1 cellular context compared by ENCODE assay signal in the genomic region with DNA sequence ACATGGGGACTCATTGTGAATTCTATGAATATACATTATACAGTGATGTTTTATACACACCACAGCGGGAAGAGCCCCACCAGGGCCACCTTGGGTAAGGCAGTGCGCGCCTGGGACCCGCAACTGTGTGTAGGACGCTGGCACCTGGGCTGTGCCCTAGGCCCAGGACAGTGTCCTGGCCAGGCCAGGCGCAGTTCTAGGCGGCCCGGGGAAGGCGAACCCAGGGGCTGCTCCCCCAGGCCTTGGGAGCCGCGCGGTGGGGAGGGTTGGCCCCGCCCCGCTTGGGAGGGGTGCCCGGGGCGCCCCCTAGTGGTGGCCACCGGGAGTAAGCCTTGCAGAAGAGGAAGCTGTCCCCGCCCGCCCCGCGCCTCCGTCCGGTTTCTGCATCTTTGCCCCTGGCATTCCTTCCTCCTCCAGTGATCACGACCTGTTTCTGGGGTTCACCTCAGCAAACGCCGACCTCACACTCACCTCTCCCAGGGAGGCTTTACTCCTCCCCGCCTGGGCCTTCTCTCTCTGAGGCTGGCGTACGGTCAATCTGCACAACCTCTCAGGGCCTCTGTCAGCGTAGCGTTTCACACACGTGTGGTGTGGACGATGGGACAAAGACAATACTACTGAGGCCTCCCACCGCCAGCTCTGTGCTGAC.
TF ChIP-seq lines count a peak whose summit lies in the region.

No MANE protein-coding gene starts in this region.

TF ChIP-seq in A549, 52 proteins besides CTCF, POLR2A, EP300 and RAD21:
- TF ChIP-seq MAFK (IDR thresholded peaks at IDR 0.05; ENCODE audit: partially characterized antibody) (no peak), CHD2 (IDR thresholded peaks at IDR 0.05; ENCODE audit: low read length, partially characterized antibody) (no peak), MYC (IDR thresholded peaks at IDR 0.05; ENCODE audit: borderline replicate concordance, low read length) (no peak), CBX2 (IDR thresholded peaks at IDR 0.05; ENCODE audit: borderline replicate concordance, low read depth) (no peak), ZC3H11A (IDR thresholded peaks at IDR 0.05) (no peak), ESRRA (IDR thresholded peaks at IDR 0.05; ENCODE audit: borderline replicate concordance, low read length) (no peak), MAZ (IDR thresholded peaks at IDR 0.05; ENCODE audit: borderline replicate concordance, low read depth, low read length) (peak; percentile 88; the same call in 1 of the 2 replicates), JUNB (IDR thresholded peaks at IDR 0.05) (no peak), NPAS2 (CRISPR knock-in tag; IDR thresholded peaks at IDR 0.05; ENCODE audit: borderline replicate concordance) (no peak), NFE2L2 (conservative IDR thresholded peaks at IDR 0.05; ENCODE audit: low read length) (no peak), SMC3 (IDR thresholded peaks at IDR 0.05) (peak; percentile 72), KDM1A (IDR thresholded peaks at IDR 0.05; ENCODE audit: low read depth) (no peak), ZSCAN20 (CRISPR knock-in tag; IDR thresholded peaks at IDR 0.05) (no peak), EHMT2 (IDR thresholded peaks at IDR 0.05; ENCODE audit: low read depth) (no peak), ELK1 (IDR thresholded peaks at IDR 0.05; ENCODE audit: low read depth, low read length) (no peak), SREBF2 (IDR thresholded peaks at IDR 0.05) (no peak), HDAC2 (IDR thresholded peaks at IDR 0.05) (no peak), RCOR1 (IDR thresholded peaks at IDR 0.05; ENCODE audit: low read depth, low read length) (no peak), TFCP2L1 (CRISPR knock-in tag; IDR thresholded peaks at IDR 0.05) (no peak), RARB (CRISPR knock-in tag; IDR thresholded peaks at IDR 0.05) (no peak), HOXB13 (CRISPR knock-in tag; IDR thresholded peaks at IDR 0.05; ENCODE audit: low read depth) (0 out of 2 replicates have a peak, but pooled peaks have one; percentile 60), TP53 (CRISPR knock-in tag; IDR thresholded peaks at IDR 0.05) (no peak), RFX5 (IDR thresholded peaks at IDR 0.05) (no peak), RNF2 (IDR thresholded peaks at IDR 0.05; ENCODE audit: borderline replicate concordance, low read depth) (no peak; the same call in 1 of the 2 replicates), E2F6 (IDR thresholded peaks at IDR 0.05; ENCODE audit: borderline replicate concordance, low read depth) (peak; percentile 50; the same call in 1 of the 2 replicates), JUN (IDR thresholded peaks at IDR 0.05) (peak in 1 of 2 experiments; percentile 59; a peak in 2 of 5 replicates), PHF8 (IDR thresholded peaks at IDR 0.05; ENCODE audit: borderline replicate concordance, low read depth) (no peak; the same call in 1 of the 2 replicates), CEBPB (IDR thresholded peaks at IDR 0.05) (no peak), USF2 (IDR thresholded peaks at IDR 0.05) (no peak), HOXA7 (CRISPR knock-in tag; IDR thresholded peaks at IDR 0.05) (peak; percentile 62; the same call in 1 of the 2 replicates), BHLHE40 (IDR thresholded peaks at IDR 0.05; ENCODE audit: low read depth, low read length) (no peak), POLR2AphosphoS2 (conservative IDR thresholded peaks at IDR 0.05; ENCODE audit: low read length) (no peak), REST (IDR thresholded peaks at IDR 0.05) (no peak), CBX8 (IDR thresholded peaks at IDR 0.05) (no peak), HEYL (CRISPR knock-in tag; IDR thresholded peaks at IDR 0.05) (no peak), FOXS1 (CRISPR knock-in tag; IDR thresholded peaks at IDR 0.05) (no peak), GATA3 (IDR thresholded peaks at IDR 0.05; ENCODE audit: borderline replicate concordance) (no peak), HOXB5 (CRISPR knock-in tag; IDR thresholded peaks at IDR 0.05) (0 out of 2 replicates have a peak, but pooled peaks have one; percentile 10), ZFP36 (IDR thresholded peaks at IDR 0.05; ENCODE audit: borderline replicate concordance, partially characterized antibody) (no peak), KDM5A (IDR thresholded peaks at IDR 0.05) (no peak), EHF (CRISPR knock-in tag; IDR thresholded peaks at IDR 0.05) (0 out of 2 replicates have a peak, but pooled peaks have one; percentile 8), NR3C1 (IDR thresholded peaks at IDR 0.05) (no peak), BCL3 (IDR thresholded peaks at IDR 0.05) (0 out of 3 replicates have a peak, but pooled peaks have one; percentile 22), FOSL2 (IDR thresholded peaks at IDR 0.05) (no peak), FOSL2 (CRISPR knock-in tag; IDR thresholded peaks at IDR 0.05) (no peak; the same call in 1 of the 2 replicates), CHD4 (IDR thresholded peaks at IDR 0.05; ENCODE audit: borderline replicate concordance) (no peak), ZNF302 (CRISPR knock-in tag; IDR thresholded peaks at IDR 0.05) (0 out of 2 replicates have a peak, but pooled peaks have one; percentile 37), FOSB (CRISPR knock-in tag; IDR thresholded peaks at IDR 0.05) (no peak)
- TF ChIP-seq, protein P1, sequence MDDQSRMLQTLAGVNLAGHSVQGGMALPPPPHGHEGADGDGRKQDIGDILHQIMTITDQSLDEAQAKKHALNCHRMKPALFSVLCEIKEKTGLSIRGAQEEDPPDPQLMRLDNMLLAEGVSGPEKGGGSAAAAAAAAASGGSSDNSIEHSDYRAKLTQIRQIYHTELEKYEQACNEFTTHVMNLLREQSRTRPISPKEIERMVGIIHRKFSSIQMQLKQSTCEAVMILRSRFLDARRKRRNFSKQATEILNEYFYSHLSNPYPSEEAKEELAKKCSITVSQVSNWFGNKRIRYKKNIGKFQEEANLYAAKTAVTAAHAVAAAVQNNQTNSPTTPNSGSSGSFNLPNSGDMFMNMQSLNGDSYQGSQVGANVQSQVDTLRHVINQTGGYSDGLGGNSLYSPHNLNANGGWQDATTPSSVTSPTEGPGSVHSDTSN (IDR thresholded peaks at IDR 0.05), result no peak; the same call in 1 of the 2 replicates
- TF ChIP-seq, protein P2, sequence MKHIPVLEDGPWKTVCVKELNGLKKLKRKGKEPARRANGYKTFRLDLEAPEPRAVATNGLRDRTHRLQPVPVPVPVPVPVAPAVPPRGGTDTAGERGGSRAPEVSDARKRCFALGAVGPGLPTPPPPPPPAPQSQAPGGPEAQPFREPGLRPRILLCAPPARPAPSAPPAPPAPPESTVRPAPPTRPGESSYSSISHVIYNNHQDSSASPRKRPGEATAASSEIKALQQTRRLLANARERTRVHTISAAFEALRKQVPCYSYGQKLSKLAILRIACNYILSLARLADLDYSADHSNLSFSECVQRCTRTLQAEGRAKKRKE (CRISPR knock-in tag; IDR thresholded peaks at IDR 0.05; ENCODE audit: low read depth), result no peak
- TF ChIP-seq, protein P3, sequence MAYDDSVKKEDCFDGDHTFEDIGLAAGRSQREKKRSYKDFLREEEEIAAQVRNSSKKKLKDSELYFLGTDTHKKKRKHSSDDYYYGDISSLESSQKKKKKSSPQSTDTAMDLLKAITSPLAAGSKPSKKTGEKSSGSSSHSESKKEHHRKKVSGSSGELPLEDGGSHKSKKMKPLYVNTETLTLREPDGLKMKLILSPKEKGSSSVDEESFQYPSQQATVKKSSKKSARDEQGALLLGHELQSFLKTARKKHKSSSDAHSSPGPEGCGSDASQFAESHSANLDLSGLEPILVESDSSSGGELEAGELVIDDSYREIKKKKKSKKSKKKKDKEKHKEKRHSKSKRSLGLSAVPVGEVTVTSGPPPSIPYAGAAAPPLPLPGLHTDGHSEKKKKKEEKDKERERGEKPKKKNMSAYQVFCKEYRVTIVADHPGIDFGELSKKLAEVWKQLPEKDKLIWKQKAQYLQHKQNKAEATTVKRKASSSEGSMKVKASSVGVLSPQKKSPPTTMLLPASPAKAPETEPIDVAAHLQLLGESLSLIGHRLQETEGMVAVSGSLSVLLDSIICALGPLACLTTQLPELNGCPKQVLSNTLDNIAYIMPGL (CRISPR knock-in tag; IDR thresholded peaks at IDR 0.05; ENCODE audit: borderline replicate concordance), result no peak
- TF ChIP-seq, protein P4, sequence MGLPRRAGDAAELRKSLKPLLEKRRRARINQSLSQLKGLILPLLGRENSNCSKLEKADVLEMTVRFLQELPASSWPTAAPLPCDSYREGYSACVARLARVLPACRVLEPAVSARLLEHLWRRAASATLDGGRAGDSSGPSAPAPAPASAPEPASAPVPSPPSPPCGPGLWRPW (IDR thresholded peaks at IDR 0.05), result no peak
- TF ChIP-seq, protein P5, sequence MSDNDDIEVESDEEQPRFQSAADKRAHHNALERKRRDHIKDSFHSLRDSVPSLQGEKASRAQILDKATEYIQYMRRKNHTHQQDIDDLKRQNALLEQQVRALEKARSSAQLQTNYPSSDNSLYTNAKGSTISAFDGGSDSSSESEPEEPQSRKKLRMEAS (IDR thresholded peaks at IDR 0.05), result peak; percentile 54; the same call in 1 of the 2 replicates
